Comparison of ENCODE assay signal across 1 cellular context in the genomic region with DNA sequence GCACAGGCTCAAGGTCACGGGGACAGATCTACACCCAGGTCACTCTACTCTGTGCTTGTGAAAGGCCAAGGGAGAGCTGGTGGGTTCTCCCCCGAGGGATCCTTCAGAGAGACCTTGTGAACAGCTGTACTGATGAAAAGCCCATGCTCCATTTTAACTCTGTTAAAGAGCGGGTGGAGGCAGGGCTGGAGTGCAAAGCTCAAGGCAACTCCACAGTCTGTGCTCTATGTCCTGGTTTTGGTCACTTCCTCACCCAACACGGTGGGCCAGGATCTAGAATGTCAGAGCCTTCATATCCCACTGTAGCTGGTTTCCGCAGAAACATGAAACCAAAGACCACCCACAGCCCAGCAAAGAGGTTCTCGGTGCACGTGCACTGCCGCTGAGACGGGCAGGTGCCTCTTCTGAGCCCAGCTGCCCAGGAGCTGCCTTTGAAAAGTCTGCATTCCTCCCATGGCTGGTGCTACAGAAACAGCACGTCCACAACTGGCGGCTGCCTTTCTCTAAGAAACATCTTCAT.
A peak's percentile ranks its signal among the peaks of the same experiment; 100 is the strongest.
TF ChIP-seq lines count a peak whose summit lies in the region.

No MANE protein-coding gene starts in this region.

TF ChIP-seq in HepG2, 621 proteins besides CTCF, POLR2A, EP300 and RAD21 (continued from another document):
- TF ChIP-seq, protein P1, sequence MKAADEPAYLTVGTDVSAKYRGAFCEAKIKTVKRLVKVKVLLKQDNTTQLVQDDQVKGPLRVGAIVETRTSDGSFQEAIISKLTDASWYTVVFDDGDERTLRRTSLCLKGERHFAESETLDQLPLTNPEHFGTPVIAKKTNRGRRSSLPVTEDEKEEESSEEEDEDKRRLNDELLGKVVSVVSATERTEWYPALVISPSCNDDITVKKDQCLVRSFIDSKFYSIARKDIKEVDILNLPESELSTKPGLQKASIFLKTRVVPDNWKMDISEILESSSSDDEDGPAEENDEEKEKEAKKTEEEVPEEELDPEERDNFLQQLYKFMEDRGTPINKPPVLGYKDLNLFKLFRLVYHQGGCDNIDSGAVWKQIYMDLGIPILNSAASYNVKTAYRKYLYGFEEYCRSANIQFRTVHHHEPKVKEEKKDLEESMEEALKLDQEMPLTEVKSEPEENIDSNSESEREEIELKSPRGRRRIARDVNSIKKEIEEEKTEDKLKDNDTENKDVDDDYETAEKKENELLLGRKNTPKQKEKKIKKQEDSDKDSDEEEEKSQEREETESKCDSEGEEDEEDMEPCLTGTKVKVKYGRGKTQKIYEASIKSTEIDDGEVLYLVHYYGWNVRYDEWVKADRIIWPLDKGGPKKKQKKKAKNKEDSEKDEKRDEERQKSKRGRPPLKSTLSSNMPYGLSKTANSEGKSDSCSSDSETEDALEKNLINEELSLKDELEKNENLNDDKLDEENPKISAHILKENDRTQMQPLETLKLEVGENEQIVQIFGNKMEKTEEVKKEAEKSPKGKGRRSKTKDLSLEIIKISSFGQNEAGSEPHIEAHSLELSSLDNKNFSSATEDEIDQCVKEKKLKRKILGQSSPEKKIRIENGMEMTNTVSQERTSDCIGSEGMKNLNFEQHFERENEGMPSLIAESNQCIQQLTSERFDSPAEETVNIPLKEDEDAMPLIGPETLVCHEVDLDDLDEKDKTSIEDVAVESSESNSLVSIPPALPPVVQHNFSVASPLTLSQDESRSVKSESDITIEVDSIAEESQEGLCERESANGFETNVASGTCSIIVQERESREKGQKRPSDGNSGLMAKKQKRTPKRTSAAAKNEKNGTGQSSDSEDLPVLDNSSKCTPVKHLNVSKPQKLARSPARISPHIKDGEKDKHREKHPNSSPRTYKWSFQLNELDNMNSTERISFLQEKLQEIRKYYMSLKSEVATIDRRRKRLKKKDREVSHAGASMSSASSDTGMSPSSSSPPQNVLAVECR (CRISPR knock-in tag; IDR thresholded peaks at IDR 0.05; ENCODE audit: borderline replicate concordance) = no peak
- TF ChIP-seq SPEN (CRISPR knock-in tag; IDR thresholded peaks at IDR 0.05; ENCODE audit: low read depth) = no peak
- TF ChIP-seq ZNF644 (CRISPR knock-in tag; IDR thresholded peaks at IDR 0.05; ENCODE audit: low read depth) = peak; percentile 33; the same call in 1 of the 2 replicates
- TF ChIP-seq, protein P2, sequence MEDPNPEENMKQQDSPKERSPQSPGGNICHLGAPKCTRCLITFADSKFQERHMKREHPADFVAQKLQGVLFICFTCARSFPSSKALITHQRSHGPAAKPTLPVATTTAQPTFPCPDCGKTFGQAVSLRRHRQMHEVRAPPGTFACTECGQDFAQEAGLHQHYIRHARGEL (CRISPR knock-in tag; IDR thresholded peaks at IDR 0.05) = no peak
- no peak for TF ChIP-seq MIER2 (CRISPR knock-in tag; IDR thresholded peaks at IDR 0.05)
- TF ChIP-seq TAF15 (IDR thresholded peaks at IDR 0.05; ENCODE audit: low read depth, low read length, poor library complexity, severe bottlenecking) = no peak
- TF ChIP-seq ATRX (CRISPR knock-in tag; IDR thresholded peaks at IDR 0.05; ENCODE audit: borderline replicate concordance) = no peak
- TF ChIP-seq, protein P3, sequence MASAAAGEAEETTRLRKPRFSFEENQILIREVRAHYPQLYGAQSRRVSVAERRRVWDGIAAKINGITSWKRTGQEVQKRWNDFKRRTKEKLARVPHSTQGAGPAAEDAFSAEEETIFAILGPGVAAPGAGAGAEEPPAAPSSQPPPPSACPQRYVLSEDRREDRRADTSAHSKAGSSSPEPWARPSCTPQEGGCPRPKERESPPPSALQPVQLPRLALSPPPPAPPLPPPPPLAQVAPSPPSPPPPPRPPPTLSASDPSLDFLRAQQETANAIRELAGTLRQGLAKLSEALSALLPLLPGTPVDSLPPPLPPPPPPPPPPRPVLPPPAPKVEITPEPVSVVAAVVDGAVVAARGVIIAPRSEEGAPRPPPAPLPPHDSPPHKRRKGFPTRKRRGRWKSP (CRISPR knock-in tag; IDR thresholded peaks at IDR 0.05) = no peak
- TF ChIP-seq TBX3 (IDR thresholded peaks at IDR 0.05; ENCODE audit: borderline replicate concordance) = no peak
- TF ChIP-seq ZNF432 (CRISPR knock-in tag; IDR thresholded peaks at IDR 0.05; ENCODE audit: borderline replicate concordance) = no peak
- no peak for TF ChIP-seq NONO (IDR thresholded peaks at IDR 0.05)
- TF ChIP-seq NONO (CRISPR knock-in tag; conservative IDR thresholded peaks at IDR 0.05) = no peak
- TF ChIP-seq ZNF670 (CRISPR knock-in tag; IDR thresholded peaks at IDR 0.05; ENCODE audit: borderline replicate concordance) = no peak
- peak; percentile 35; the same call in 1 of the 2 replicates for TF ChIP-seq SALL1 (CRISPR knock-in tag; IDR thresholded peaks at IDR 0.05)
- no peak for TF ChIP-seq ZBTB8A (CRISPR knock-in tag; IDR thresholded peaks at IDR 0.05; ENCODE audit: borderline replicate concordance, low read depth)
- no peak for TF ChIP-seq RBM39 (IDR thresholded peaks at IDR 0.05; ENCODE audit: low read depth, low read length, poor library complexity, severe bottlenecking)
- TF ChIP-seq TOPORS (CRISPR knock-in tag; IDR thresholded peaks at IDR 0.05) = no peak
- TF ChIP-seq ZSCAN9 (CRISPR knock-in tag; IDR thresholded peaks at IDR 0.05; ENCODE audit: borderline replicate concordance) = no peak
- no peak for TF ChIP-seq CEBPB (IDR thresholded peaks at IDR 0.05; ENCODE audit: borderline replicate concordance, low read depth, low read length)
- TF ChIP-seq, protein P4, sequence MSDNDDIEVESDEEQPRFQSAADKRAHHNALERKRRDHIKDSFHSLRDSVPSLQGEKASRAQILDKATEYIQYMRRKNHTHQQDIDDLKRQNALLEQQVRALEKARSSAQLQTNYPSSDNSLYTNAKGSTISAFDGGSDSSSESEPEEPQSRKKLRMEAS (IDR thresholded peaks at IDR 0.05) = no peak
- no peak for TF ChIP-seq GATAD1 (CRISPR knock-in tag; IDR thresholded peaks at IDR 0.05)
- no peak for TF ChIP-seq ZNF441 (CRISPR knock-in tag; IDR thresholded peaks at IDR 0.05; ENCODE audit: borderline replicate concordance)
- TF ChIP-seq PAF1 (CRISPR knock-in tag; IDR thresholded peaks at IDR 0.05) = no peak
- TF ChIP-seq, protein P5, sequence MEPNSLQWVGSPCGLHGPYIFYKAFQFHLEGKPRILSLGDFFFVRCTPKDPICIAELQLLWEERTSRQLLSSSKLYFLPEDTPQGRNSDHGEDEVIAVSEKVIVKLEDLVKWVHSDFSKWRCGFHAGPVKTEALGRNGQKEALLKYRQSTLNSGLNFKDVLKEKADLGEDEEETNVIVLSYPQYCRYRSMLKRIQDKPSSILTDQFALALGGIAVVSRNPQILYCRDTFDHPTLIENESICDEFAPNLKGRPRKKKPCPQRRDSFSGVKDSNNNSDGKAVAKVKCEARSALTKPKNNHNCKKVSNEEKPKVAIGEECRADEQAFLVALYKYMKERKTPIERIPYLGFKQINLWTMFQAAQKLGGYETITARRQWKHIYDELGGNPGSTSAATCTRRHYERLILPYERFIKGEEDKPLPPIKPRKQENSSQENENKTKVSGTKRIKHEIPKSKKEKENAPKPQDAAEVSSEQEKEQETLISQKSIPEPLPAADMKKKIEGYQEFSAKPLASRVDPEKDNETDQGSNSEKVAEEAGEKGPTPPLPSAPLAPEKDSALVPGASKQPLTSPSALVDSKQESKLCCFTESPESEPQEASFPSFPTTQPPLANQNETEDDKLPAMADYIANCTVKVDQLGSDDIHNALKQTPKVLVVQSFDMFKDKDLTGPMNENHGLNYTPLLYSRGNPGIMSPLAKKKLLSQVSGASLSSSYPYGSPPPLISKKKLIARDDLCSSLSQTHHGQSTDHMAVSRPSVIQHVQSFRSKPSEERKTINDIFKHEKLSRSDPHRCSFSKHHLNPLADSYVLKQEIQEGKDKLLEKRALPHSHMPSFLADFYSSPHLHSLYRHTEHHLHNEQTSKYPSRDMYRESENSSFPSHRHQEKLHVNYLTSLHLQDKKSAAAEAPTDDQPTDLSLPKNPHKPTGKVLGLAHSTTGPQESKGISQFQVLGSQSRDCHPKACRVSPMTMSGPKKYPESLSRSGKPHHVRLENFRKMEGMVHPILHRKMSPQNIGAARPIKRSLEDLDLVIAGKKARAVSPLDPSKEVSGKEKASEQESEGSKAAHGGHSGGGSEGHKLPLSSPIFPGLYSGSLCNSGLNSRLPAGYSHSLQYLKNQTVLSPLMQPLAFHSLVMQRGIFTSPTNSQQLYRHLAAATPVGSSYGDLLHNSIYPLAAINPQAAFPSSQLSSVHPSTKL (CRISPR knock-in tag; IDR thresholded peaks at IDR 0.05) = 0 out of 2 replicates have a peak, but pooled peaks have one; percentile 24
- TF ChIP-seq, protein P6, sequence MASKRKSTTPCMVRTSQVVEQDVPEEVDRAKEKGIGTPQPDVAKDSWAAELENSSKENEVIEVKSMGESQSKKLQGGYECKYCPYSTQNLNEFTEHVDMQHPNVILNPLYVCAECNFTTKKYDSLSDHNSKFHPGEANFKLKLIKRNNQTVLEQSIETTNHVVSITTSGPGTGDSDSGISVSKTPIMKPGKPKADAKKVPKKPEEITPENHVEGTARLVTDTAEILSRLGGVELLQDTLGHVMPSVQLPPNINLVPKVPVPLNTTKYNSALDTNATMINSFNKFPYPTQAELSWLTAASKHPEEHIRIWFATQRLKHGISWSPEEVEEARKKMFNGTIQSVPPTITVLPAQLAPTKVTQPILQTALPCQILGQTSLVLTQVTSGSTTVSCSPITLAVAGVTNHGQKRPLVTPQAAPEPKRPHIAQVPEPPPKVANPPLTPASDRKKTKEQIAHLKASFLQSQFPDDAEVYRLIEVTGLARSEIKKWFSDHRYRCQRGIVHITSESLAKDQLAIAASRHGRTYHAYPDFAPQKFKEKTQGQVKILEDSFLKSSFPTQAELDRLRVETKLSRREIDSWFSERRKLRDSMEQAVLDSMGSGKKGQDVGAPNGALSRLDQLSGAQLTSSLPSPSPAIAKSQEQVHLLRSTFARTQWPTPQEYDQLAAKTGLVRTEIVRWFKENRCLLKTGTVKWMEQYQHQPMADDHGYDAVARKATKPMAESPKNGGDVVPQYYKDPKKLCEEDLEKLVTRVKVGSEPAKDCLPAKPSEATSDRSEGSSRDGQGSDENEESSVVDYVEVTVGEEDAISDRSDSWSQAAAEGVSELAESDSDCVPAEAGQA (IDR thresholded peaks at IDR 0.05; ENCODE audit: low read depth) = no peak
- TF ChIP-seq, protein P6 (CRISPR knock-in tag; IDR thresholded peaks at IDR 0.05; ENCODE audit: borderline replicate concordance) = no peak
- no peak for TF ChIP-seq ZNF530 (CRISPR knock-in tag; IDR thresholded peaks at IDR 0.05; ENCODE audit: low read depth)
- TF ChIP-seq, protein P7, sequence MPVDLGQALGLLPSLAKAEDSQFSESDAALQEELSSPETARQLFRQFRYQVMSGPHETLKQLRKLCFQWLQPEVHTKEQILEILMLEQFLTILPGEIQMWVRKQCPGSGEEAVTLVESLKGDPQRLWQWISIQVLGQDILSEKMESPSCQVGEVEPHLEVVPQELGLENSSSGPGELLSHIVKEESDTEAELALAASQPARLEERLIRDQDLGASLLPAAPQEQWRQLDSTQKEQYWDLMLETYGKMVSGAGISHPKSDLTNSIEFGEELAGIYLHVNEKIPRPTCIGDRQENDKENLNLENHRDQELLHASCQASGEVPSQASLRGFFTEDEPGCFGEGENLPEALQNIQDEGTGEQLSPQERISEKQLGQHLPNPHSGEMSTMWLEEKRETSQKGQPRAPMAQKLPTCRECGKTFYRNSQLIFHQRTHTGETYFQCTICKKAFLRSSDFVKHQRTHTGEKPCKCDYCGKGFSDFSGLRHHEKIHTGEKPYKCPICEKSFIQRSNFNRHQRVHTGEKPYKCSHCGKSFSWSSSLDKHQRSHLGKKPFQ (CRISPR knock-in tag; IDR thresholded peaks at IDR 0.05; ENCODE audit: insufficient replicate concordance) = peak; percentile 24
- TF ChIP-seq CBFB (CRISPR knock-in tag; IDR thresholded peaks at IDR 0.05) = no peak
- no peak for TF ChIP-seq ELF4 (CRISPR knock-in tag; IDR thresholded peaks at IDR 0.05; ENCODE audit: borderline replicate concordance)
